12 cellular contexts compared by ENCODE assay signal in genomic region chr15:90020041-90020735, GRCh38. TPM values are rescaled to one million over a fixed set of nuclear protein-coding genes. Genes with fewer than 3 reads are reported as not detected.
DNase-seq lines count a peak whose midpoint lies in the region; ATAC-seq and TF ChIP-seq lines count a peak whose summit lies in the region.
"Had no signal": no experiment of that assay in that cellular context is flagged by ENCODE, and none has a peak within 500 bp of the region (broad histone marks: within the 10 kb centered on the region; RNA-seq: fewer than 3 reads in every experiment).

No MANE protein-coding gene starts in this region.

- peak overlapping the region; percentile 2 for H2BK5ac ChIP-seq in neuronal stem cell (ENCODE audit: low read length)

- TF ChIP-seq CTCF in RWPE1 (conservative IDR thresholded peaks at IDR 0.05; ENCODE audit: low read depth), result no peak

- peaks cover 0 to 56% (median 0%) of the 10 kb centered on the region in 11 experiments; a peak in 9 of 22 replicates for H3K36me3 ChIP-seq in BLaER1 treated with 17β-estradiol and CSF1 and Interleukin-3, amounts not matched to agents 10 nM and 100 nM
- peaks cover 0 to 3% of the 10 kb centered on the region in 2 donors for H3K36me3 ChIP-seq in neuronal stem cell (replicated peaks in 1 of 2; ENCODE audit: control insufficient read depth in 2 of 2, insufficient read depth in 2 of 2, low read length in 2 of 2)

- CTCF ChIA-PET in RWPE1 (lab: Yijun Ruan, JAX), result no interaction called here

- no peak for DNase-seq in RWPE1 (ENCODE audit: low spot score)
- no peak for DNase-seq in Right ventricle myocardium superior
- no peak for DNase-seq in neuronal stem cell (ENCODE audit: low spot score)
- no peak for DNase-seq in activated T-cell treated with anti-CD3 and anti-CD28 coated beads, Interleukin-2, amount 50 U/mL, for 48 hours
- no peak for DNase-seq in activated CD8-positive, alpha-beta memory T cell treated with anti-CD3 and anti-CD28 coated beads for 24 hours
- DNase-seq in DMS79 treated with DMSO at 0.1 percent for 48 hours (lab: John Stamatoyannopoulos, UW), result no peak
- DNase-seq in effector CD4-positive, alpha-beta T cell, result no peak
- DNase-seq: activated naive CD4-positive, alpha-beta T cell; NCI-H1436 treated with DMSO at 0.1 percent for 48 hours; PC-9 had no signal

- whole genome bisulfite sequencing in neuronal stem cell (ENCODE audit: extremely low coverage in 2 of 2, insufficient read length in 2 of 2, insufficient replicate concordance in 1 of 2), 2 donors, result no CpG with 5 or more reads among the region's 18 CpGs

- peaks cover 81 to 100% (median 87%) of the 10 kb centered on the region in 10 experiments for H3K4me1 ChIP-seq in BLaER1 treated with 17β-estradiol and CSF1 and Interleukin-3, amounts not matched to agents 10 nM and 100 nM
- peaks cover 0 to 12% of the 10 kb centered on the region in 2 donors for H3K4me1 ChIP-seq in neuronal stem cell (ENCODE audit: control insufficient read depth in 2 of 2, insufficient read depth in 1 of 2, low read depth in 1 of 2, low read length in 2 of 2)

- no peak overlapping the region for H4K91ac ChIP-seq in neuronal stem cell (ENCODE audit: low read depth, low read length, poor library complexity)

- no peak overlapping the region for H2AFZ ChIP-seq in neuronal stem cell (ENCODE audit: low read length)
- H2AFZ ChIP-seq: PC-9 had no signal

- no peaks in the 10 kb centered on the region for H3K9me3 ChIP-seq in BLaER1 treated with 17β-estradiol and CSF1 and Interleukin-3, amounts not matched to agents 10 nM and 100 nM (replicated peaks in 1 of 11)
- no peaks in the 10 kb centered on the region for H3K9me3 ChIP-seq in neuronal stem cell (replicated peaks in 1 of 2; ENCODE audit: control insufficient read depth in 2 of 2, insufficient read depth in 1 of 2, low read depth in 1 of 2, low read length in 2 of 2)

- H2BK12ac ChIP-seq in neuronal stem cell (ENCODE audit: low read length), result no peak overlapping the region

- peak overlapping the region; percentile 69 to 89 (median 83) for H3K27ac ChIP-seq in BLaER1 treated with 17β-estradiol and CSF1 and Interleukin-3, amounts not matched to agents 10 nM and 100 nM
- peak overlapping the region; percentile 19 for H3K27ac ChIP-seq in RWPE1
- no peak overlapping the region for H3K27ac ChIP-seq in neuronal stem cell (replicated peaks; ENCODE audit: low read length)
- H3K27ac ChIP-seq: PC-9, VCaP had no signal

- H3K4me3 ChIP-seq in BLaER1 treated with 17β-estradiol and CSF1 and Interleukin-3, amounts not matched to agents 10 nM and 100 nM, result peak overlapping the region; percentile 19 to 52 (median 40); a peak in 18 of 20 replicates
- no peak overlapping the region for H3K4me3 ChIP-seq in neuronal stem cell (ENCODE audit: low read length in 2 of 2)
- H3K4me3 ChIP-seq: PC-9 had no signal

- H3K18ac ChIP-seq in neuronal stem cell (ENCODE audit: low read length), result peak overlapping the region; percentile 61

- no peak overlapping the region for H3K23ac ChIP-seq in neuronal stem cell (ENCODE audit: low read depth, low read length, poor library complexity)

- no peaks in the 10 kb centered on the region for H3K27me3 ChIP-seq in BLaER1 treated with 17β-estradiol and CSF1 and Interleukin-3, amounts not matched to agents 10 nM and 100 nM
- no peaks in the 10 kb centered on the region for H3K27me3 ChIP-seq in neuronal stem cell (ENCODE audit: control insufficient read depth in 3 of 3, insufficient read depth in 3 of 3, low read depth in 1 of 3, low read length in 3 of 3)

- POLR2A ChIA-PET in RWPE1 (lab: Yijun Ruan, JAX; ENCODE audit: low non-redundant PET), result no interaction called here

- H4K20me1 ChIP-seq in BLaER1 treated with 17β-estradiol and CSF1 and Interleukin-3, amounts not matched to agents 10 nM and 100 nM, result peaks cover 0 to 50% (median 23%) of the 10 kb centered on the region in 11 experiments; a peak in 14 of 22 replicates

- H3K4ac ChIP-seq in neuronal stem cell (ENCODE audit: low read length), result no peak overlapping the region

- peaks cover 14% of the 10 kb centered on the region for H3K79me1 ChIP-seq in neuronal stem cell (ENCODE audit: low read depth, low read length)

- H4K8ac ChIP-seq in neuronal stem cell (ENCODE audit: low read depth, low read length), result no peak overlapping the region

- H2AK5ac ChIP-seq in neuronal stem cell (ENCODE audit: low read depth, low read length), result peak overlapping the region; percentile 41

- no peak overlapping the region for H3K14ac ChIP-seq in neuronal stem cell (ENCODE audit: low read length)

- H3K9ac ChIP-seq in BLaER1 treated with 17β-estradiol and CSF1 and Interleukin-3, amounts not matched to agents 10 nM and 100 nM, result peak overlapping the region; percentile 51 to 79 (median 70); a peak in 21 of 22 replicates
- no peak overlapping the region for H3K9ac ChIP-seq in neuronal stem cell (ENCODE audit: low read depth, low read length, poor library complexity)

- no peak overlapping the region for H2BK15ac ChIP-seq in neuronal stem cell (ENCODE audit: low read length)

- intact Hi-C loops in Right ventricle myocardium superior (cut with DNase I), result no loop called here

- ATAC-seq in Right ventricle myocardium superior (ENCODE audit: poor library complexity), result peak; percentile 77

- no peak overlapping the region for H2BK120ac ChIP-seq in neuronal stem cell (ENCODE audit: low read depth, low read length)

- peak overlapping the region; percentile 77 to 96 (median 91) for H3K4me2 ChIP-seq in BLaER1 treated with 17β-estradiol and CSF1 and Interleukin-3, amounts not matched to agents 10 nM and 100 nM
- no peak overlapping the region for H3K4me2 ChIP-seq in neuronal stem cell (ENCODE audit: insufficient read depth, low read length, poor library complexity, severe bottlenecking)
- H3K4me2 ChIP-seq: PC-9 had no signal

RNA-seq across cellular contexts. Expression of gene ZNF710, which starts 19.1 kb away (rescaled TPM):
- total RNA-seq in Right ventricle myocardium superior, result 4.9 TPM
- 47.8 TPM for polyA plus RNA-seq in neuronal stem cell (2013, experiment 1 of 2)
- 50.8 TPM for polyA plus RNA-seq in neuronal stem cell (2013, experiment 2 of 2)

Comparison
In these comparisons a context has a peak if more than half of its experiments do, and no peak if none do; other contexts are left out.
1. H3K4me3 ChIP-seq: peak in BLaER1 treated with 17β-estradiol and CSF1 and Interleukin-3, amounts not matched to agents 10 nM and 100 nM (10 of 10); none in neuronal stem cell (0 of 2).